In the genomic region with DNA sequence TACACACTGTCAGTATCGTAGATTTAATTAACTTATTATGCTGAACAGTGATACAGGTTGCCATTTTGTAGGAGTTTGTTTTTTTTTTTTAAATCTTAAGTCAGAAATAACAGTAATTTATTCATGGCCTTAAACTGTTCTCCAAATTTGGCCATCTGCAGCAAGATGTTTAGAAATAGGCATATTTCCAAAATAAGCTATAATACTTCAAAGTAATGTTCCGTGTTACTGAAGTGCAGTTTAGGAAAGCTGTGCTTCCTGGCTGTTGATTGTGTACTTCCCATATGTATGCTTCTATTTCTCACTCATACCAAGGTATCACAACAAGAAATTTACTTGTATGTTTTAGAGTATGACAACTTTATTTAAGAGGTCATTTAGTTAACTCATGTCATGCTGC, we compare ENCODE assay signal across 14 cellular contexts.
"Had no signal": no experiment of that assay in that cellular context is flagged by ENCODE, and none has a peak within 500 bp of the region (broad histone marks: within the 10 kb centered on the region; RNA-seq: fewer than 3 reads in every experiment).

No MANE protein-coding gene starts in this region.

- H3K9me3 Mint-ChIP-seq: brain, natural killer cell had no signal

- H3K27me3 ChIP-seq: hepatocyte, tibial nerve had no signal

- H3K27me3 Mint-ChIP-seq: activated naive CD8-positive, alpha-beta T cell; brain had no signal

- H3K9me3 ChIP-seq: tibial nerve had no signal

- DNase-seq: activated CD4-positive, CD25-positive, alpha-beta regulatory T cell treated with anti-CD3 and anti-CD28 coated beads, Interleukin-2, amount 50 U/mL, for 72 hours; activated gamma-delta T cell treated with Interleukin-2 at 50 U/mL for 16 hours; amniotic stem cell; central memory CD4-positive, alpha-beta T cell; foreskin fibroblast; natural killer cell; stimulated activated CD4-positive, alpha-beta T cell treated with anti-CD3 and anti-CD28 coated beads, Interleukin-2, amount 100 ng/mL, for 24 hours; stimulated activated naive CD4-positive, alpha-beta T cell treated with Interleukin-2 at 50 U/mL for 16 hours; T1000 had no signal

- H3K4me3 ChIP-seq: coronary artery, hepatocyte, tibial nerve had no signal

- H3K27ac Mint-ChIP-seq: activated naive CD8-positive, alpha-beta T cell; natural killer cell had no signal

- H3K4me3 Mint-ChIP-seq: activated naive CD8-positive, alpha-beta T cell; brain; natural killer cell had no signal

- H3K27ac ChIP-seq: coronary artery, hepatocyte, tibial nerve had no signal

- H3K4me2 ChIP-seq: hepatocyte had no signal
